ENCODE assay signal across 7 cellular contexts in the genomic region with DNA sequence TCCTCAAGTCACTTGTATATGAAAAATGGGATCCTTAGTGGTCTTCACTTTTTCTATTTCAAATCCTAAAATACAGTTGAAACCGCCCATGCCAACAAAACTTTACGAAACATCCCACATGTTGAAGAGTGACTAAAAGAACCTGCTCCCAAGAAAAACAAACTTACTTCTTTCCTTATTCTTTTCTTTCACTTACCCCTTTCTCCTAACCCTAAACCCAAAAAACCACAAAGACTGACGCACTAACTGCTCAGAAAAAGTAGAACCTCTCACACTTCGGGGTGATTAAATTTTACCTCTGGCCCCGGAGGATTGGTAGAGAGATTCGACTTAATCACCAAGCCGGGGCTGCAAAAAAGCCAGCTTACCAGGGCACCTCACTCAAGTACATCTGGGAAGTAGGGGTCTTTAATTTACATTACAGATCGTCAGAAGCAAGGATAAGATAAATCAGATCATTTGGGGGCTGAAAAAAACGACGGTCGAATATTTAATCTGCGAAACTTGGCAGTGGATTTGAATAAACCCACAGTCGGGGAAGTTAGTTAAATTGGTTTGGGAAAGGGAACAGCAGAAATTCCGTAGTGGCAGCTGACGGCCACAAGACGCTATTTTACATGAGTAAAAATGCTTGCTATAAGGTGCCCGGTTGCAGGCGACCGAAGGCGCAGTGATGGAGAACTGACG. TPM values are rescaled to one million over a fixed set of nuclear protein-coding genes. Genes with fewer than 3 reads are reported as not detected.
DNase-seq lines count a peak whose midpoint lies in the region; ATAC-seq lines count a peak whose summit lies in the region.

No MANE protein-coding gene starts in this region.

- ATAC-seq in HG02798 (IDR thresholded peaks at IDR 0.05; ENCODE audit: poor library complexity, unreplicated experiment), result no peak

- no peaks in the 10 kb centered on the region for H3K36me3 ChIP-seq in HAP-1 (replicated peaks)
- H3K36me3 ChIP-seq in skeletal muscle tissue (ENCODE audit: control insufficient read depth in 3 of 3, insufficient read depth in 3 of 3, low read length in 3 of 3), result no peaks in the 10 kb centered on the region

- H3K27ac ChIP-seq in skeletal muscle tissue (ENCODE audit: low read depth, low read length), result no peak overlapping the region

- in situ Hi-C loops in HAP-1 (cut with MboI; ENCODE audit: low sequenced_read_pairs), result loop anchor here (25.0 kb wide), 1 partner anchor 503 kb away; no protein-coding TSS in a partner anchor

- POLR2A ChIA-PET in activated CD4-positive, alpha-beta memory T cell treated with anti-CD3 and anti-CD28 coated beads for 36 hours (lab: Charles Lee), result no interaction called here

- H3K4me3 ChIP-seq in HAP-1, result peak overlapping the region; percentile 57
- H3K4me3 ChIP-seq in iPS-11a (ENCODE audit: low read depth, low read length), result peak overlapping the region; percentile 84
- peak overlapping the region; percentile 75 to 78 (median 77) for H3K4me3 ChIP-seq in skeletal muscle tissue (ENCODE audit: low read length in 3 of 3)

- CTCF ChIA-PET in activated CD4-positive, alpha-beta memory T cell treated with anti-CD3 and anti-CD28 coated beads for 36 hours (lab: Charles Lee), result no interaction called here

- DNase-seq in HAP-1 (ENCODE audit: low spot score in 2 of 2), result peak in 1 of 2 experiments; percentile 34
- no peak for DNase-seq in activated CD4-positive, alpha-beta memory T cell treated with anti-CD3 and anti-CD28 coated beads for 36 hours
- DNase-seq in NOMO-1 treated with dmso at 0.1 percent for 144 hours (lab: John Stamatoyannopoulos, UW; ENCODE audit: unreplicated experiment), result no peak
- DNase-seq in T-helper 9 cell, result no peak

- H3K4me1 ChIP-seq in HAP-1, result peaks cover 18% of the 10 kb centered on the region
- peaks cover 3 to 16% (median 12%) of the 10 kb centered on the region in 3 donors for H3K4me1 ChIP-seq in skeletal muscle tissue (ENCODE audit: control insufficient read depth in 3 of 3, insufficient read depth in 3 of 3, low read length in 3 of 3)

- intact Hi-C loops in activated CD4-positive, alpha-beta memory T cell treated with anti-CD3 and anti-CD28 coated beads for 36 hours (cut with micrococcal nuclease), result no loop called here

- H3K9ac ChIP-seq in skeletal muscle tissue (ENCODE audit: low read depth in 1 of 3, low read length in 3 of 3), result no peak overlapping the region

- peaks cover 16% of the 10 kb centered on the region for H3K4me1 Mint-ChIP-seq in activated CD4-positive, alpha-beta memory T cell treated with anti-CD3 and anti-CD28 coated beads for 36 hours (ENCODE audit: low read depth)

- H3K27me3 ChIP-seq in HAP-1 (ENCODE audit: low read depth) (no peaks in the 10 kb centered on the region), skeletal muscle tissue (ENCODE audit: control insufficient read depth in 3 of 3, insufficient read depth in 3 of 3, low read length in 3 of 3) (peaks cover 25 to 40% (median 31%) of the 10 kb centered on the region in 3 donors)

- no peak overlapping the region for H3K27ac Mint-ChIP-seq in activated CD4-positive, alpha-beta memory T cell treated with anti-CD3 and anti-CD28 coated beads for 36 hours

- peak overlapping the region; percentile 6 for H3K4me3 Mint-ChIP-seq in activated CD4-positive, alpha-beta memory T cell treated with anti-CD3 and anti-CD28 coated beads for 36 hours

- H3K36me3 Mint-ChIP-seq in activated CD4-positive, alpha-beta memory T cell treated with anti-CD3 and anti-CD28 coated beads for 36 hours, result no peaks in the 10 kb centered on the region

- H3K9me3 Mint-ChIP-seq in activated CD4-positive, alpha-beta memory T cell treated with anti-CD3 and anti-CD28 coated beads for 36 hours, result no peaks in the 10 kb centered on the region

- H3K9me3 ChIP-seq in HAP-1 (no peaks in the 10 kb centered on the region), skeletal muscle tissue (ENCODE audit: control insufficient read depth in 3 of 3, low read length in 3 of 3) (no peaks in the 10 kb centered on the region)

- H3K27me3 Mint-ChIP-seq in activated CD4-positive, alpha-beta memory T cell treated with anti-CD3 and anti-CD28 coated beads for 36 hours, result peaks cover 63% of the 10 kb centered on the region

RNA-seq across cellular contexts. Expression of a gene that starts 1.3 kb away (rescaled TPM):
- total RNA-seq in activated CD4-positive, alpha-beta memory T cell treated with anti-CD3 and anti-CD28 coated beads for 36 hours, result under 1 TPM; 0.31 to 0.34 TPM
- 24.0 TPM for total RNA-seq in skeletal muscle tissue

RNA-seq across cellular contexts. Expression of a gene that starts 26.2 kb away (rescaled TPM):
- 10 to 100 TPM; 40.6 to 41.9 TPM for total RNA-seq in activated CD4-positive, alpha-beta memory T cell treated with anti-CD3 and anti-CD28 coated beads for 36 hours
- 26.1 TPM for total RNA-seq in skeletal muscle tissue

RNA-seq across cellular contexts. Expression of a gene that starts 26.6 kb away (rescaled TPM):
- 10 to 100 TPM; 85.7 to 87.6 TPM for total RNA-seq in activated CD4-positive, alpha-beta memory T cell treated with anti-CD3 and anti-CD28 coated beads for 36 hours
- 92.4 TPM for total RNA-seq in skeletal muscle tissue

Comparison
In these comparisons a context has a peak if more than half of its experiments do, and no peak if none do; other contexts are left out.
1. RNA of a gene that starts 1.3 kb away (total RNA-seq): 24.0 TPM in skeletal muscle tissue (single experiment); 0.31 to 0.34 TPM in activated CD4-positive, alpha-beta memory T cell treated with anti-CD3 and anti-CD28 coated beads for 36 hours; every median in the first group is over 10 times any median in the second.
2. Peak in every context shown above with its lines, with median percentiles within 50 percentile points of each other: H3K4me3 ChIP-seq.